10 cellular contexts compared by ENCODE assay signal in the genomic region with DNA sequence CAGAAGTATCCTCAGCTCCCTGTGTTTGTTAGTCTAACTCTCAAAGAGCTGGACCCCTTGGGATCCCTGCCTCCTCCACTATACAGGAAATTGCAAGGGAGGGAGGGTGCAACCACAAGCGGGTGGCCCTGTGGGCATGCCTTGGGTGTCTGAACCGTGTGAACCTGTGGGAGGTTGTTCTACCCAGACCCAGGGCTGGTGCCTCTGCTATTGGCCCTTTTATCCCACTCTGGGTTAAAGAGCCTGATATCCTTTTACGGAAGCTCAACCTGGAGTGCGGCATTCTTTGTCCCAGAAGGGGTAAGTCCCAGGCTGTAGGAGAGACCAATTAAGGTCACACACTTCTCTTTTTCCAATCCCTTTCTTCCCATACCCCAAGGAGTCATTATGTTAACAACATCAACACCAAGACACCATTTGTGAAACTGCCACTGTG. TPM values are rescaled to one million over a fixed set of nuclear protein-coding genes. Genes with fewer than 3 reads are reported as not detected.
A peak's percentile ranks its signal among the peaks of the same experiment; 100 is the strongest.
DNase-seq lines count a peak whose midpoint lies in the region; ATAC-seq, FAIRE-seq and TF ChIP-seq lines count a peak whose summit lies in the region.
"Had no signal": no experiment of that assay in that cellular context is flagged by ENCODE, and none has a peak within 500 bp of the region (broad histone marks: within the 10 kb centered on the region; RNA-seq: fewer than 3 reads in every experiment).

No MANE protein-coding gene starts in this region.

- H3K4me1 ChIP-seq in right lobe of liver (peaks cover 0 to 5% (median 0%) of the 10 kb centered on the region in 4 donors), HepG2 (ENCODE audit: insufficient read depth, low read length) (peaks cover 34% of the 10 kb centered on the region), aorta (ENCODE audit: control insufficient read depth in 1 of 2, insufficient read depth in 2 of 2, low read length in 2 of 2) (no peaks in the 10 kb centered on the region), SJCRH30 (no peaks in the 10 kb centered on the region)

- no peak for TF ChIP-seq EP300 in HepG2 (IDR thresholded peaks at IDR 0.05; ENCODE audit: low read depth in 2 of 2, low read length in 2 of 2)
- no peak for TF ChIP-seq EP300 in HepG2 (CRISPR knock-in tag; IDR thresholded peaks at IDR 0.05; ENCODE audit: borderline replicate concordance)

- no peak for DNase-seq in right lobe of liver
- no peak for DNase-seq in HepG2 (ENCODE audit: low spot score)
- peak; percentile 21 to 28 for DNase-seq in activated CD8-positive, alpha-beta memory T cell treated with anti-CD3 and anti-CD28 coated beads for 4 hours (ENCODE audit: low read depth in 2 of 2)
- DNase-seq in islet precursor cell = peak; percentile 76
- no peak for DNase-seq in aorta
- DNase-seq in dermis blood vessel endothelial cell = no peak
- DNase-seq in SJCRH30 = no peak
- DNase-seq: MM.1S had no signal

- intact Hi-C loops in right lobe of liver (cut with DNase I) (no loop called here), HepG2 (cut with micrococcal nuclease; ENCODE audit: unreplicated experiment) (no loop called here), aorta (cut with DNase I) (no loop called here)

- CTCF ChIA-PET in HepG2 (lab: Yijun Ruan, JAX; ENCODE audit: low intra/inter-chr PET ratio, low total read pairs) = no interaction called here

- TF ChIP-seq CTCF in right lobe of liver (IDR thresholded peaks at IDR 0.05) = no peak
- TF ChIP-seq CTCF in HepG2 (CRISPR knock-in tag; IDR thresholded peaks at IDR 0.05) = no peak

- H4K20me1 ChIP-seq in HepG2 (ENCODE audit: insufficient read depth, low read length) = no peaks in the 10 kb centered on the region

- no peaks in the 10 kb centered on the region for H3K79me2 ChIP-seq in HepG2 (ENCODE audit: insufficient read depth, low read length)

- WGBS in right lobe of liver (ENCODE audit: insufficient coverage, low coverage, low lambda C conversion rate, missing lambda C conversion rate) = 79% methylated on average over 2 of the region's 4 CpGs
- 91% methylated on average over 4 of the region's 4 CpGs for WGBS in HepG2 (ENCODE audit: low lambda C conversion rate)
- WGBS in aorta, 2 donors = 57 to 72% methylated on average over 4 of the region's 4 CpGs

- H3K4me3 ChIP-seq in right lobe of liver (no peak overlapping the region), HepG2 (replicated peaks in 1 of 3; ENCODE audit: insufficient read depth in 1 of 3, low read depth in 2 of 3, low read length in 3 of 3) (no peak overlapping the region), aorta (ENCODE audit: low read length in 2 of 2) (no peak overlapping the region), SJCRH30 (no peak overlapping the region)
- H3K4me3 ChIP-seq: coronary artery had no signal

- no peak overlapping the region for H3K4me2 ChIP-seq in HepG2 (ENCODE audit: low read depth, low read length)

- H3K27ac ChIP-seq in right lobe of liver = no peak overlapping the region
- no peak overlapping the region for H3K27ac ChIP-seq in HepG2 (ENCODE audit: extremely low read length, insufficient read depth, low read length)
- no peak overlapping the region for H3K27ac ChIP-seq in aorta (ENCODE audit: low read depth in 1 of 2, low read length in 2 of 2)
- H3K27ac ChIP-seq in SJCRH30 = no peak overlapping the region
- H3K27ac ChIP-seq: coronary artery had no signal

- H3K9ac ChIP-seq in HepG2 (ENCODE audit: insufficient read depth, low read depth, low read length) = no peak overlapping the region

- POLR2A ChIA-PET in HepG2 (lab: Yijun Ruan, JAX) = interaction anchor here (1.3 kb wide), 1 partner anchor 38 kb away, joined by 3 read pairs; no protein-coding TSS in a partner anchor

- no peaks in the 10 kb centered on the region for H3K9me3 ChIP-seq in right lobe of liver
- no peaks in the 10 kb centered on the region for H3K9me3 ChIP-seq in HepG2 (ENCODE audit: low read length)
- H3K9me3 ChIP-seq in aorta (ENCODE audit: control insufficient read depth, low read length) = no peaks in the 10 kb centered on the region
- H3K9me3 ChIP-seq in SJCRH30 (replicated peaks) = no peaks in the 10 kb centered on the region

- no peak for FAIRE-seq in HepG2 (lab: Jason Lieb, UNC)

- BruUV-seq in HepG2 (replicated peaks; lab: Mats Ljungman, UMichigan) = no TSS peak

- H3K27me3 ChIP-seq in right lobe of liver = no peaks in the 10 kb centered on the region
- H3K27me3 ChIP-seq in HepG2 (ENCODE audit: control insufficient read depth in 1 of 2, insufficient read depth in 2 of 2, low read length in 2 of 2) = no peaks in the 10 kb centered on the region
- no peaks in the 10 kb centered on the region for H3K27me3 ChIP-seq in aorta (ENCODE audit: control insufficient read depth in 1 of 2, insufficient read depth in 2 of 2, low read length in 1 of 2)
- no peaks in the 10 kb centered on the region for H3K27me3 ChIP-seq in SJCRH30

- H3K36me3 ChIP-seq in right lobe of liver = no peaks in the 10 kb centered on the region
- H3K36me3 ChIP-seq in HepG2 (replicated peaks in 1 of 2; ENCODE audit: control insufficient read depth in 1 of 2, insufficient read depth in 2 of 2, low read length in 2 of 2) = no peaks in the 10 kb centered on the region; a peak in 1 of 5 replicates
- no peaks in the 10 kb centered on the region for H3K36me3 ChIP-seq in aorta (ENCODE audit: control insufficient read depth in 1 of 2, insufficient read depth in 2 of 2, low read length in 1 of 2)
- H3K36me3 ChIP-seq in SJCRH30 = no peaks in the 10 kb centered on the region

- in situ Hi-C loops in HepG2 (cut with HindIII; ENCODE audit: extremely low pct_ligation_motif_present, low pct_unique_long_range_greater_than_20kb) = no loop called here

- H2AFZ ChIP-seq in HepG2 (ENCODE audit: low read length) = no peak overlapping the region

- TF ChIP-seq POLR2A in right lobe of liver (IDR thresholded peaks at IDR 0.05) (no peak), HepG2 (IDR thresholded peaks at IDR 0.05; ENCODE audit: insufficient read depth in 1 of 2, low read depth in 2 of 2, low read length in 2 of 2) (no peak)

- TF ChIP-seq RAD21 in HepG2 (CRISPR knock-in tag; IDR thresholded peaks at IDR 0.05) = no peak

- peak in 3 of 4 donors; percentile 40 to 49 (median 43) for ATAC-seq in right lobe of liver
- no peak for ATAC-seq in HepG2
- ATAC-seq in aorta (ENCODE audit: low FRiP score) = peak; percentile 46
- ATAC-seq in GM19452 (IDR thresholded peaks at IDR 0.05; ENCODE audit: unreplicated experiment) = no peak

RNA-seq across cellular contexts. Expression of gene ARSG, which starts 53.4 kb away (rescaled TPM):
- total RNA-seq in right lobe of liver (1 to 10 TPM; 1.2 to 3.3 (median 2.5) TPM), HepG2 (2016; rRNA removed; fragmentation: Illumina TruSeq; extraction: Trizol) (3.7 and 4.1 TPM in 2 replicates), aorta (1 to 10 TPM; 3.8 to 5.4 TPM), dermis blood vessel endothelial cell (3.7 and 5.1 TPM in 2 replicates)
- total RNA-seq in HepG2 (2016; cell fraction: cytosol; rRNA removed; fragmentation: Illumina TruSeq; extraction: Trizol; ENCODE audit: low read depth) = 10.0 and 10.5 TPM in 2 replicates
- total RNA-seq in HepG2 (2016; cell fraction: insoluble cytoplasmic fraction; rRNA removed; fragmentation: Illumina TruSeq; extraction: Trizol) = 2.8 and 4.2 TPM in 2 replicates
- total RNA-seq in HepG2 (2016; cell fraction: membrane; rRNA removed; fragmentation: Illumina TruSeq; extraction: Trizol) = 8.1 and 9.2 TPM in 2 replicates
- total RNA-seq in HepG2 (2016; cell fraction: nucleus; rRNA removed; fragmentation: Illumina TruSeq; extraction: Trizol) = 4.0 and 4.3 TPM in 2 replicates
- polyA plus RNA-seq in HepG2 (2011; rRNA removed) (15.2 and 15.9 TPM in 2 replicates), aorta (1 to 10 TPM in 1 of 2 donors, under 1 TPM in 1; 0.88 to 7.1 TPM)
- 11.5 and 13.0 TPM in 2 replicates for polyA plus RNA-seq in HepG2 (2011; cell fraction: cytosol; rRNA removed)
- polyA plus RNA-seq in HepG2 (2011; cell fraction: nucleus; rRNA removed) = 26.9 and 29.6 TPM in 2 replicates
- 7.0 and 8.7 TPM in 2 replicates for polyA plus RNA-seq in HepG2 (2012)
- polyA plus RNA-seq in HepG2 (2016; cell fraction: cytosol; fragmentation: Illumina TruSeq; extraction: Trizol; ENCODE audit: low read depth) = 3.0 and 5.3 TPM in 2 replicates
- 2.2 and 2.8 TPM in 2 replicates for polyA plus RNA-seq in HepG2 (2016; cell fraction: insoluble cytoplasmic fraction; fragmentation: Illumina TruSeq; extraction: Trizol; ENCODE audit: low read depth)
- 3.9 and 4.3 TPM in 2 replicates for polyA plus RNA-seq in HepG2 (2016; cell fraction: membrane; fragmentation: Illumina TruSeq; extraction: Trizol; ENCODE audit: low read depth)
- polyA plus RNA-seq in HepG2 (2016; cell fraction: nucleus; fragmentation: Illumina TruSeq; extraction: Trizol; ENCODE audit: insufficient read depth, low read depth) = 4.4 and 5.4 TPM in 2 replicates
- polyA minus RNA-seq in HepG2 (2011; rRNA and poly(A)+ RNA removed; ENCODE audit: low replicate concordance) = 45.9 and 48.0 TPM in 2 replicates
- polyA minus RNA-seq in HepG2 (2011; cell fraction: cytosol; rRNA and poly(A)+ RNA removed) = 8.9 and 10.0 TPM in 2 replicates
- 38.7 and 40.7 TPM in 2 replicates for polyA minus RNA-seq in HepG2 (2011; cell fraction: nucleus; rRNA and poly(A)+ RNA removed)
- total RNA-seq in SJCRH30 (2014; rRNA removed; shearing (Covaris generic)) = 1.0 and 1.9 TPM in 2 replicates

RNA-seq across cellular contexts. Expression of gene SLC16A6, which starts 53.8 kb away (rescaled TPM):
- total RNA-seq in right lobe of liver (1 to 10 TPM in 1 of 6 experiments, under 1 TPM in 5; 0.19 to 1.2 (median 0.45) TPM), HepG2 (2016; rRNA removed; fragmentation: Illumina TruSeq; extraction: Trizol) (0.67 and 1.1 TPM in 2 replicates), aorta (1 to 10 TPM in 1 of 2 donors, under 1 TPM in 1; 0.51 to 5.4 TPM), dermis blood vessel endothelial cell (1.5 TPM in 2 replicates)
- total RNA-seq in HepG2 (2016; cell fraction: cytosol; rRNA removed; fragmentation: Illumina TruSeq; extraction: Trizol; ENCODE audit: low read depth) = 0.51 TPM in 1 of 2 replicates, not detected in the other
- 1.1 and 1.3 TPM in 2 replicates for total RNA-seq in HepG2 (2016; cell fraction: insoluble cytoplasmic fraction; rRNA removed; fragmentation: Illumina TruSeq; extraction: Trizol)
- total RNA-seq in HepG2 (2016; cell fraction: membrane; rRNA removed; fragmentation: Illumina TruSeq; extraction: Trizol) = 0.53 and 0.69 TPM in 2 replicates
- total RNA-seq in HepG2 (2016; cell fraction: nucleus; rRNA removed; fragmentation: Illumina TruSeq; extraction: Trizol) = 1.1 and 1.6 TPM in 2 replicates
- polyA plus RNA-seq in HepG2 (2011; rRNA removed) (27.2 and 44.7 TPM in 2 replicates), aorta (under 1 TPM in 1 of 2 donors, not detected in 1; 0.38 TPM)
- 33.2 and 35.3 TPM in 2 replicates for polyA plus RNA-seq in HepG2 (2011; cell fraction: cytosol; rRNA removed)
- 13.0 and 13.3 TPM in 2 replicates for polyA plus RNA-seq in HepG2 (2011; cell fraction: nucleus; rRNA removed)
- polyA plus RNA-seq in HepG2 (2012) = 5.7 and 9.7 TPM in 2 replicates
- polyA plus RNA-seq in HepG2 (2016; cell fraction: cytosol; fragmentation: Illumina TruSeq; extraction: Trizol; ENCODE audit: low read depth) = 0.05 and 0.06 TPM in 2 replicates
- polyA plus RNA-seq in HepG2 (2016; cell fraction: insoluble cytoplasmic fraction; fragmentation: Illumina TruSeq; extraction: Trizol; ENCODE audit: low read depth) = 0.59 and 0.61 TPM in 2 replicates
- 0.28 and 0.40 TPM in 2 replicates for polyA plus RNA-seq in HepG2 (2016; cell fraction: membrane; fragmentation: Illumina TruSeq; extraction: Trizol; ENCODE audit: low read depth)
- polyA plus RNA-seq in HepG2 (2016; cell fraction: nucleus; fragmentation: Illumina TruSeq; extraction: Trizol; ENCODE audit: insufficient read depth, low read depth) = 1.5 TPM in 2 replicates
- polyA minus RNA-seq in HepG2 (2011; rRNA and poly(A)+ RNA removed; ENCODE audit: low replicate concordance) = 137 and 162 TPM in 2 replicates
- 56.6 and 65.6 TPM in 2 replicates for polyA minus RNA-seq in HepG2 (2011; cell fraction: cytosol; rRNA and poly(A)+ RNA removed)
- 28.5 and 31.0 TPM in 2 replicates for polyA minus RNA-seq in HepG2 (2011; cell fraction: nucleus; rRNA and poly(A)+ RNA removed)
- 0.18 and 0.30 TPM in 2 replicates for total RNA-seq in SJCRH30 (2014; rRNA removed; shearing (Covaris generic))

Comparison
In these comparisons a context has a peak if more than half of its experiments do, and no peak if none do; other contexts are left out.
1. ATAC-seq: peak in right lobe of liver (3 of 4) and aorta (single experiment); none in HepG2 (single experiment) and GM19452 (single experiment).
2. DNase-seq: peak in activated CD8-positive, alpha-beta memory T cell treated with anti-CD3 and anti-CD28 coated beads for 4 hours (2 of 2) and islet precursor cell (single experiment); none in right lobe of liver (0 of 3), HepG2 (single experiment), aorta (0 of 2), dermis blood vessel endothelial cell (single experiment) and SJCRH30 (0 of 2).